Comparison of ENCODE assay signal across 3 cellular contexts in the genomic region with DNA sequence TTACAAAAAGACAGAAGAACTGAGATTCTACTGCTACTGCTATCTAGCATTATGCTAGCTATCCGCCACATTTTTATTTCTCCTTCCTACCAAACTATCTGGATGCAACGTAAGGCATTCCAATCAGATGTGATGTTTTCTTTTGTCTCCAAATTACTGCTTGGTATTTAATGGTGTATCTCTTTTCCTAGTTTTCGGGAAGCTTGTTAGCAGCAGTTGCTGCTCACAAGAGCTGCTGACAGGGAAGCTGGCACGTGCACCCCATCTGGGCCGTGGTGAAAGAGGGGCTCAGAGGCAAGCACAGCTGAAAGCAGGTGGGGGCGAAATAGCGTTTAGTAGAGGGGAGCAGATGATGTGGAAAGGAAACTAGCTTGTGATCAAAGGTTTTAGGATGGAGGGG.
TF ChIP-seq lines count a peak whose summit lies in the region.

No MANE protein-coding gene starts in this region.

TF ChIP-seq in HepG2, 621 proteins besides CTCF, POLR2A, EP300 and RAD21 (continued from another document):
- TF ChIP-seq ZNF44 (CRISPR knock-in tag; IDR thresholded peaks at IDR 0.05): no peak
- no peak for TF ChIP-seq SRSF1 (optimal IDR thresholded peaks at IDR 0.05; ENCODE audit: low read depth, low read length)
- no peak for TF ChIP-seq ZMYM2 (CRISPR knock-in tag; IDR thresholded peaks at IDR 0.05)
- TF ChIP-seq TGIF2 (CRISPR knock-in tag; IDR thresholded peaks at IDR 0.05): no peak
- no peak for TF ChIP-seq ZNF549 (CRISPR knock-in tag; IDR thresholded peaks at IDR 0.05)
- no peak for TF ChIP-seq ZNF280D (CRISPR knock-in tag; IDR thresholded peaks at IDR 0.05)
- TF ChIP-seq POLR2AphosphoS5 (IDR thresholded peaks at IDR 0.05; ENCODE audit: low read depth, low read length): no peak
- no peak for TF ChIP-seq YEATS2 (CRISPR knock-in tag; IDR thresholded peaks at IDR 0.05; ENCODE audit: borderline replicate concordance)
- TF ChIP-seq ZNF350 (CRISPR knock-in tag; IDR thresholded peaks at IDR 0.05; ENCODE audit: borderline replicate concordance, low read depth): no peak
- no peak for TF ChIP-seq NFKBIZ (CRISPR knock-in tag; IDR thresholded peaks at IDR 0.05)
- TF ChIP-seq, protein P1, sequence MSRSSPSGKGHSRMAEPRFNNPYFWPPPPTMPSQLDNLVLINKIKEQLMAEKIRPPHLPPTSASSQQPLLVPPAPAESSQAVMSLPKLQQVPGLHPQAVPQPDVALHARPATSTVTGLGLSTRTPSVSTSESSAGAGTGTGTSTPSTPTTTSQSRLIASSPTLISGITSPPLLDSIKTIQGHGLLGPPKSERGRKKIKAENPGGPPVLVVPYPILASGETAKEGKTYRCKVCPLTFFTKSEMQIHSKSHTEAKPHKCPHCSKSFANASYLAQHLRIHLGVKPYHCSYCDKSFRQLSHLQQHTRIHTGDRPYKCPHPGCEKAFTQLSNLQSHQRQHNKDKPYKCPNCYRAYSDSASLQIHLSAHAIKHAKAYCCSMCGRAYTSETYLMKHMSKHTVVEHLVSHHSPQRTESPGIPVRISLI (CRISPR knock-in tag; IDR thresholded peaks at IDR 0.05; ENCODE audit: borderline replicate concordance): no peak
- TF ChIP-seq RFX1 (IDR thresholded peaks at IDR 0.05): no peak
- no peak for TF ChIP-seq MYC (CRISPR knock-in tag; IDR thresholded peaks at IDR 0.05; ENCODE audit: borderline replicate concordance)
- no peak for TF ChIP-seq KMT2A (CRISPR knock-in tag; IDR thresholded peaks at IDR 0.05)
- no peak for TF ChIP-seq ZNF75D (CRISPR knock-in tag; IDR thresholded peaks at IDR 0.05; ENCODE audit: borderline replicate concordance)

TF ChIP-seq in HEK293, 187 proteins besides CTCF, POLR2A, EP300 and RAD21 (continued from another document):
- TF ChIP-seq ZNF366 (tag by site-specific recombination; conservative IDR thresholded peaks at IDR 0.05): peak; percentile 35
- no peak for TF ChIP-seq ZFP41 (tag by site-specific recombination; IDR thresholded peaks at IDR 0.05; ENCODE audit: borderline replicate concordance)
- no peak for TF ChIP-seq ZNF555 (tag by site-specific recombination; conservative IDR thresholded peaks at IDR 0.05)
- no peak for TF ChIP-seq ZNF785 (tag by site-specific recombination; IDR thresholded peaks at IDR 0.05)
- no peak for TF ChIP-seq ZNF791 (tag by site-specific recombination; IDR thresholded peaks at IDR 0.05)
- TF ChIP-seq TSHZ1 (tag by site-specific recombination; IDR thresholded peaks at IDR 0.05; ENCODE audit: borderline replicate concordance): no peak

TF ChIP-seq in WTC11, 78 proteins besides CTCF, POLR2A, EP300 and RAD21 (continued from another document):
- TF ChIP-seq ZMAT4 (CRISPR knock-in tag; IDR thresholded peaks at IDR 0.05) (no peak), PRRX2 (CRISPR knock-in tag; IDR thresholded peaks at IDR 0.05) (no peak)
TF ChIP-seq in WTC11: peak in this region for 0.
